Comparison of ENCODE assay signal across 1 cellular context in genomic region chr2:171523339-171523931, GRCh38.
TF ChIP-seq lines count a peak whose summit lies in the region.

No MANE protein-coding gene starts in this region.

TF ChIP-seq in H1, 55 proteins besides CTCF, POLR2A, EP300 and RAD21 (continued from another document):
- TF ChIP-seq CHD2 (IDR thresholded peaks at IDR 0.05; ENCODE audit: low read length) (peak; percentile 32; the same call in 1 of the 2 replicates), TAF1 (IDR thresholded peaks at IDR 0.05; ENCODE audit: low read depth, low read length) (peak; percentile 48; the same call in 1 of the 2 replicates), SP4 (IDR thresholded peaks at IDR 0.05; ENCODE audit: low read length) (no peak; the same call in 1 of the 2 replicates), HDAC2 (IDR thresholded peaks at IDR 0.05; ENCODE audit: borderline replicate concordance in 1 of 2, low read depth in 2 of 2, low read length in 2 of 2) (peak in 1 of 2 experiments; percentile 20; a peak in 1 of 4 replicates), ZNF274 (IDR thresholded peaks at IDR 0.05; ENCODE audit: borderline replicate concordance, extremely low read depth, low read length) (no peak)
TF ChIP-seq in H1: peak in this region for 8.
